15 cellular contexts compared by ENCODE assay signal in the genomic region with DNA sequence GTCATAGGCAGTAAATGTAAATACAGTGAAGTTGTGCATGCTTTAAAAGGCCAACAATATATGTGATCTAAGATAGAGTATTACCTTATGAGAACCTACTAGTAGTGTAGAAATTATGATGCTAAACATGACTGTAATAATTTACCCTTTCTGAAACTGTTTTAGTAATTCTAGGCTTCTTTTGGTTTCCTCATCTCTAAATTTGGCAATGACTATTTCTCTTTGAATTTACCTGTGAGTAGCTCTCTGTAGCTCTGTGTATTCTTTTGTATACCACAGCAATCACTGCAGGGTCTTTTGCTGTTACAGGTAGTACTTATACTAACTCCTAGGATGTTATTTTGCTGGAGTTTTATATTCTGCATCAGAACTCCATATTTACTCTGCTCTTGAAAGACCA.
A peak's percentile ranks its signal among the peaks of the same experiment; 100 is the strongest.
DNase-seq lines count a peak whose midpoint lies in the region; ATAC-seq and TF ChIP-seq lines count a peak whose summit lies in the region.
"Had no signal": no experiment of that assay in that cellular context is flagged by ENCODE, and none has a peak within 500 bp of the region (broad histone marks: within the 10 kb centered on the region; RNA-seq: fewer than 3 reads in every experiment).

No MANE protein-coding gene starts in this region.

- intact Hi-C loops in OCI-LY7 (cut with micrococcal nuclease; ENCODE audit: unreplicated experiment): no loop called here

- H3K4me3 ChIP-seq in OCI-LY7 (ENCODE audit: low read depth, low read length, poor library complexity, severe bottlenecking): no peak overlapping the region

- no peak overlapping the region for H2AFZ ChIP-seq in OCI-LY7 (ENCODE audit: low read length)

- POLR2A ChIA-PET in OCI-LY7 (lab: Charles Lee): no interaction called here

- no peaks in the 10 kb centered on the region for H3K9me2 ChIP-seq in OCI-LY7 (ENCODE audit: insufficient read depth, low read length)

- peak; percentile 36 for ATAC-seq in GM18519 (IDR thresholded peaks at IDR 0.05; ENCODE audit: low FRiP score, unreplicated experiment)
- peak; percentile 38 for ATAC-seq in GM21390 (IDR thresholded peaks at IDR 0.05; ENCODE audit: unreplicated experiment)
- peak; percentile 31 for ATAC-seq in HG03196 (IDR thresholded peaks at IDR 0.05; ENCODE audit: unreplicated experiment)
- ATAC-seq in GM21529 (IDR thresholded peaks at IDR 0.05; ENCODE audit: unreplicated experiment): no peak
- ATAC-seq in GM21717 (IDR thresholded peaks at IDR 0.05; ENCODE audit: unreplicated experiment): no peak
- ATAC-seq in SK-N-SH treated with all-trans-retinoic acid at 6 μM for 48 hours: no peak
- ATAC-seq: PC-3 had no signal

- peaks cover 79% of the 10 kb centered on the region for H3K36me3 ChIP-seq in OCI-LY7 (ENCODE audit: insufficient read depth, low read length)

- H3K9me3 ChIP-seq in OCI-LY7 (ENCODE audit: low read length): no peaks in the 10 kb centered on the region

- peak overlapping the region; percentile 41 for H3K4me2 ChIP-seq in OCI-LY7 (ENCODE audit: low read length)

- DNase-seq in OCI-LY7 (ENCODE audit: low spot score): no peak
- DNase-seq in T-helper 2 cell: no peak
- DNase-seq: CD4-positive, alpha-beta T cell; DMS79; NCI-H1694; NCI-H2107; NCI-H226; NCI-H526 treated with DMSO at 0.1 percent for 48 hours; PC-3 had no signal

- CTCF ChIA-PET in OCI-LY7 (lab: Charles Lee; ENCODE audit: unreplicated experiment): no interaction called here

- peaks cover 100% of the 10 kb centered on the region for H3K79me2 ChIP-seq in OCI-LY7 (ENCODE audit: insufficient read depth, low read depth, low read length)

- H3K4me1 ChIP-seq in OCI-LY7 (ENCODE audit: insufficient read depth, low read length, poor library complexity, severe bottlenecking): peaks cover 60% of the 10 kb centered on the region

- no peak for TF ChIP-seq CTCF in OCI-LY7 (conservative IDR thresholded peaks at IDR 0.05; ENCODE audit: low read length)

- H3K27ac ChIP-seq in OCI-LY7 (ENCODE audit: low read depth, low read length, poor library complexity, severe bottlenecking): no peak overlapping the region

- H4K20me1 ChIP-seq in OCI-LY7 (ENCODE audit: insufficient read depth, low read length): peaks cover 10% of the 10 kb centered on the region; the same call in 1 of the 2 replicates

- no TSS peak for BruUV-seq in OCI-LY7 (replicated peaks; lab: Mats Ljungman, UMichigan)

TF ChIP-seq in SK-N-SH treated with all-trans-retinoic acid at 6 μM for 48 hours, 23 proteins besides CTCF, POLR2A, EP300 and RAD21:
- TF ChIP-seq BACH2 (CRISPR knock-in tag; IDR thresholded peaks at IDR 0.05; ENCODE audit: borderline replicate concordance) (no peak), GLIS3 (CRISPR knock-in tag; IDR thresholded peaks at IDR 0.05) (no peak), OSR1 (CRISPR knock-in tag; IDR thresholded peaks at IDR 0.05) (no peak), ISL1 (CRISPR knock-in tag; IDR thresholded peaks at IDR 0.05) (no peak), ZFP3 (CRISPR knock-in tag; IDR thresholded peaks at IDR 0.05) (no peak), TOX (CRISPR knock-in tag; IDR thresholded peaks at IDR 0.05; ENCODE audit: borderline replicate concordance) (no peak), TCF4 (CRISPR knock-in tag; IDR thresholded peaks at IDR 0.05; ENCODE audit: borderline replicate concordance) (no peak), PPARA (CRISPR knock-in tag; IDR thresholded peaks at IDR 0.05; ENCODE audit: borderline replicate concordance) (no peak), ZC3H10 (CRISPR knock-in tag; IDR thresholded peaks at IDR 0.05) (no peak), ESRRG (CRISPR knock-in tag; IDR thresholded peaks at IDR 0.05) (no peak), ZNF565 (CRISPR knock-in tag; conservative IDR thresholded peaks at IDR 0.05; ENCODE audit: low read depth) (no peak), RARB (CRISPR knock-in tag; IDR thresholded peaks at IDR 0.05) (no peak), ZFP30 (CRISPR knock-in tag; IDR thresholded peaks at IDR 0.05) (no peak), ZNF8 (CRISPR knock-in tag; IDR thresholded peaks at IDR 0.05) (no peak)
- TF ChIP-seq, protein P1, sequence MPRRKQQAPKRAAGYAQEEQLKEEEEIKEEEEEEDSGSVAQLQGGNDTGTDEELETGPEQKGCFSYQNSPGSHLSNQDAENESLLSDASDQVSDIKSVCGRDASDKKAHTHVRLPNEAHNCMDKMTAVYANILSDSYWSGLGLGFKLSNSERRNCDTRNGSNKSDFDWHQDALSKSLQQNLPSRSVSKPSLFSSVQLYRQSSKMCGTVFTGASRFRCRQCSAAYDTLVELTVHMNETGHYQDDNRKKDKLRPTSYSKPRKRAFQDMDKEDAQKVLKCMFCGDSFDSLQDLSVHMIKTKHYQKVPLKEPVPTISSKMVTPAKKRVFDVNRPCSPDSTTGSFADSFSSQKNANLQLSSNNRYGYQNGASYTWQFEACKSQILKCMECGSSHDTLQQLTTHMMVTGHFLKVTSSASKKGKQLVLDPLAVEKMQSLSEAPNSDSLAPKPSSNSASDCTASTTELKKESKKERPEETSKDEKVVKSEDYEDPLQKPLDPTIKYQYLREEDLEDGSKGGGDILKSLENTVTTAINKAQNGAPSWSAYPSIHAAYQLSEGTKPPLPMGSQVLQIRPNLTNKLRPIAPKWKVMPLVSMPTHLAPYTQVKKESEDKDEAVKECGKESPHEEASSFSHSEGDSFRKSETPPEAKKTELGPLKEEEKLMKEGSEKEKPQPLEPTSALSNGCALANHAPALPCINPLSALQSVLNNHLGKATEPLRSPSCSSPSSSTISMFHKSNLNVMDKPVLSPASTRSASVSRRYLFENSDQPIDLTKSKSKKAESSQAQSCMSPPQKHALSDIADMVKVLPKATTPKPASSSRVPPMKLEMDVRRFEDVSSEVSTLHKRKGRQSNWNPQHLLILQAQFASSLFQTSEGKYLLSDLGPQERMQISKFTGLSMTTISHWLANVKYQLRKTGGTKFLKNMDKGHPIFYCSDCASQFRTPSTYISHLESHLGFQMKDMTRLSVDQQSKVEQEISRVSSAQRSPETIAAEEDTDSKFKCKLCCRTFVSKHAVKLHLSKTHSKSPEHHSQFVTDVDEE (CRISPR knock-in tag; IDR thresholded peaks at IDR 0.05): no peak
- TF ChIP-seq, protein P2, sequence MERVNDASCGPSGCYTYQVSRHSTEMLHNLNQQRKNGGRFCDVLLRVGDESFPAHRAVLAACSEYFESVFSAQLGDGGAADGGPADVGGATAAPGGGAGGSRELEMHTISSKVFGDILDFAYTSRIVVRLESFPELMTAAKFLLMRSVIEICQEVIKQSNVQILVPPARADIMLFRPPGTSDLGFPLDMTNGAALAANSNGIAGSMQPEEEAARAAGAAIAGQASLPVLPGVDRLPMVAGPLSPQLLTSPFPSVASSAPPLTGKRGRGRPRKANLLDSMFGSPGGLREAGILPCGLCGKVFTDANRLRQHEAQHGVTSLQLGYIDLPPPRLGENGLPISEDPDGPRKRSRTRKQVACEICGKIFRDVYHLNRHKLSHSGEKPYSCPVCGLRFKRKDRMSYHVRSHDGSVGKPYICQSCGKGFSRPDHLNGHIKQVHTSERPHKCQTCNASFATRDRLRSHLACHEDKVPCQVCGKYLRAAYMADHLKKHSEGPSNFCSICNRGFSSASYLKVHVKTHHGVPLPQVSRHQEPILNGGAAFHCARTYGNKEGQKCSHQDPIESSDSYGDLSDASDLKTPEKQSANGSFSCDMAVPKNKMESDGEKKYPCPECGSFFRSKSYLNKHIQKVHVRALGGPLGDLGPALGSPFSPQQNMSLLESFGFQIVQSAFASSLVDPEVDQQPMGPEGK (CRISPR knock-in tag; IDR thresholded peaks at IDR 0.05; ENCODE audit: borderline replicate concordance): no peak
- TF ChIP-seq, protein P3, sequence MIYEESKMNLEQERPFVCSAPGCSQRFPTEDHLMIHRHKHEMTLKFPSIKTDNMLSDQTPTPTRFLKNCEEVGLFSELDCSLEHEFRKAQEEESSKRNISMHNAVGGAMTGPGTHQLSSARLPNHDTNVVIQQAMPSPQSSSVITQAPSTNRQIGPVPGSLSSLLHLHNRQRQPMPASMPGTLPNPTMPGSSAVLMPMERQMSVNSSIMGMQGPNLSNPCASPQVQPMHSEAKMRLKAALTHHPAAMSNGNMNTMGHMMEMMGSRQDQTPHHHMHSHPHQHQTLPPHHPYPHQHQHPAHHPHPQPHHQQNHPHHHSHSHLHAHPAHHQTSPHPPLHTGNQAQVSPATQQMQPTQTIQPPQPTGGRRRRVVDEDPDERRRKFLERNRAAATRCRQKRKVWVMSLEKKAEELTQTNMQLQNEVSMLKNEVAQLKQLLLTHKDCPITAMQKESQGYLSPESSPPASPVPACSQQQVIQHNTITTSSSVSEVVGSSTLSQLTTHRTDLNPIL (CRISPR knock-in tag; IDR thresholded peaks at IDR 0.05; ENCODE audit: low read depth): no peak
- TF ChIP-seq, protein P4, sequence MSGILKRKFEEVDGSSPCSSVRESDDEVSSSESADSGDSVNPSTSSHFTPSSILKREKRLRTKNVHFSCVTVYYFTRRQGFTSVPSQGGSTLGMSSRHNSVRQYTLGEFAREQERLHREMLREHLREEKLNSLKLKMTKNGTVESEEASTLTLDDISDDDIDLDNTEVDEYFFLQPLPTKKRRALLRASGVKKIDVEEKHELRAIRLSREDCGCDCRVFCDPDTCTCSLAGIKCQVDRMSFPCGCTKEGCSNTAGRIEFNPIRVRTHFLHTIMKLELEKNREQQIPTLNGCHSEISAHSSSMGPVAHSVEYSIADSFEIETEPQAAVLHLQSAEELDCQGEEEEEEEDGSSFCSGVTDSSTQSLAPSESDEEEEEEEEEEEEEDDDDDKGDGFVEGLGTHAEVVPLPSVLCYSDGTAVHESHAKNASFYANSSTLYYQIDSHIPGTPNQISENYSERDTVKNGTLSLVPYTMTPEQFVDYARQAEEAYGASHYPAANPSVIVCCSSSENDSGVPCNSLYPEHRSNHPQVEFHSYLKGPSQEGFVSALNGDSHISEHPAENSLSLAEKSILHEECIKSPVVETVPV (CRISPR knock-in tag; IDR thresholded peaks at IDR 0.05): no peak

Comparison
In these comparisons a context has a peak if more than half of its experiments do, and no peak if none do; other contexts are left out.
1. ATAC-seq: peak in GM18519 (single experiment), GM21390 (single experiment) and HG03196 (single experiment); none in GM21529 (single experiment), GM21717 (single experiment) and SK-N-SH treated with all-trans-retinoic acid at 6 μM for 48 hours (single experiment).